In the genomic region with DNA sequence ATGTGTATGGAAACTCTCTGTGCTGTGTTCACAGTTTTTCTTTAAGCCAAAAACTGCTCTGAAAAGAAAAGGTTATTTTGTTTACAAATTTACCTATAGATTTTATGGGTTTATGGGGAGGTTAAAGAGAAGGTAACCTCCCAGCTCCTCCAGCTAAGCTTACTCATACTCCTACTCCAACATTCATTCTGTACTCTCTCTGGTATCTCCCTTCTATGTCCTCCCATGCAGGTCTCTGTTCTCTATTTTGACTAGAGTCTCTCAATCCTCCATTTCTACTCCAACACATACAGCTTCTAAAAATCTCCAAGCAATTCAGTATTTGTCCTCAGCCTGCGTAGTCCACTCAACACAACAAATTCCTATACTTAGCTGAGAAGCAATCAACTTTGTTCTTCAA, we compare ENCODE assay signal across 14 cellular contexts. TPM values are rescaled to one million over a fixed set of nuclear protein-coding genes. Genes with fewer than 3 reads are reported as not detected.
DNase-seq lines count a peak whose midpoint lies in the region; ATAC-seq and TF ChIP-seq lines count a peak whose summit lies in the region.
"Had no signal": no experiment of that assay in that cellular context is flagged by ENCODE, and none has a peak within 500 bp of the region (broad histone marks: within the 10 kb centered on the region; RNA-seq: fewer than 3 reads in every experiment).

No MANE protein-coding gene starts in this region.

- peak overlapping the region; percentile 38 for H3K27ac ChIP-seq in hepatocyte
- H3K27ac ChIP-seq: heart left ventricle had no signal

- H3K9me3 ChIP-seq in hepatocyte (ENCODE audit: low read depth), result no peaks in the 10 kb centered on the region
- H3K9me3 ChIP-seq: heart left ventricle had no signal

- H3K79me2 ChIP-seq in hepatocyte, result no peaks in the 10 kb centered on the region

- no peaks in the 10 kb centered on the region for H3K36me3 ChIP-seq in hepatocyte (replicated peaks; ENCODE audit: insufficient read depth, low read depth)
- H3K36me3 ChIP-seq: heart left ventricle had no signal

- 93% methylated on average over 1 of the region's 1 CpG for WGBS in hepatocyte (ENCODE audit: low lambda C conversion rate, missing lambda C conversion rate)

- TF ChIP-seq CTCF in hepatocyte (IDR thresholded peaks at IDR 0.05; ENCODE audit: poor library complexity), result no peak

- peak; percentile 88 for ATAC-seq in GM18519 (IDR thresholded peaks at IDR 0.05; ENCODE audit: low FRiP score, unreplicated experiment)
- ATAC-seq in GM21423 (IDR thresholded peaks at IDR 0.05; ENCODE audit: unreplicated experiment), result peak; percentile 63
- peak; percentile 98 for ATAC-seq in HG02884 (IDR thresholded peaks at IDR 0.05; ENCODE audit: unreplicated experiment)
- ATAC-seq in HG03159 (IDR thresholded peaks at IDR 0.05; ENCODE audit: unreplicated experiment), result no peak
- ATAC-seq: activated T-cell treated with anti-CD3 and anti-CD28 coated beads, Interleukin-2, amount 50 U/mL, for 4 hours; heart left ventricle had no signal

- DNase-seq in hepatocyte (ENCODE audit: low spot score) (no peak), NCI-H1105 (lab: John Stamatoyannopoulos, UW) (no peak), NCI-H2029 treated with DMSO at 0.1 percent for 48 hours (lab: John Stamatoyannopoulos, UW) (no peak), NCI-H1048 (lab: John Stamatoyannopoulos, UW) (no peak)
- DNase-seq: activated CD4-positive, alpha-beta T cell treated with anti-CD3 and anti-CD28 coated beads for 4 hours; activated T-cell treated with anti-CD3 and anti-CD28 coated beads, Interleukin-2, amount 50 U/mL, for 4 hours; Calu3; heart left ventricle; mesendoderm; NCI-H1436 treated with DMSO at 0.1 percent for 48 hours had no signal

- H3K4me1 ChIP-seq in hepatocyte (ENCODE audit: insufficient read depth), result no peaks in the 10 kb centered on the region

- no peaks in the 10 kb centered on the region for H3K27me3 ChIP-seq in hepatocyte
- H3K27me3 ChIP-seq: heart left ventricle had no signal

- H4K20me1 ChIP-seq in hepatocyte (ENCODE audit: insufficient read depth, poor library complexity, severe bottlenecking), result no peaks in the 10 kb centered on the region

- no peak overlapping the region for H3K4me3 ChIP-seq in hepatocyte
- H3K4me3 ChIP-seq: heart left ventricle had no signal

- peak overlapping the region; percentile 30 for H3K4me2 ChIP-seq in hepatocyte

- H2AFZ ChIP-seq in hepatocyte, result no peak overlapping the region

- no peaks in the 10 kb centered on the region for H3K9me2 ChIP-seq in hepatocyte (replicated peaks; ENCODE audit: insufficient read depth)

RNA-seq across cellular contexts. Expression of gene RELL1, which starts 46.6 kb away (rescaled TPM):
- 39.8 and 44.8 TPM in 2 replicates for total RNA-seq in hepatocyte
- polyA plus RNA-seq in hepatocyte, result 5.5 and 10.0 TPM in 2 replicates
